8 cellular contexts compared by ENCODE assay signal in the genomic region with DNA sequence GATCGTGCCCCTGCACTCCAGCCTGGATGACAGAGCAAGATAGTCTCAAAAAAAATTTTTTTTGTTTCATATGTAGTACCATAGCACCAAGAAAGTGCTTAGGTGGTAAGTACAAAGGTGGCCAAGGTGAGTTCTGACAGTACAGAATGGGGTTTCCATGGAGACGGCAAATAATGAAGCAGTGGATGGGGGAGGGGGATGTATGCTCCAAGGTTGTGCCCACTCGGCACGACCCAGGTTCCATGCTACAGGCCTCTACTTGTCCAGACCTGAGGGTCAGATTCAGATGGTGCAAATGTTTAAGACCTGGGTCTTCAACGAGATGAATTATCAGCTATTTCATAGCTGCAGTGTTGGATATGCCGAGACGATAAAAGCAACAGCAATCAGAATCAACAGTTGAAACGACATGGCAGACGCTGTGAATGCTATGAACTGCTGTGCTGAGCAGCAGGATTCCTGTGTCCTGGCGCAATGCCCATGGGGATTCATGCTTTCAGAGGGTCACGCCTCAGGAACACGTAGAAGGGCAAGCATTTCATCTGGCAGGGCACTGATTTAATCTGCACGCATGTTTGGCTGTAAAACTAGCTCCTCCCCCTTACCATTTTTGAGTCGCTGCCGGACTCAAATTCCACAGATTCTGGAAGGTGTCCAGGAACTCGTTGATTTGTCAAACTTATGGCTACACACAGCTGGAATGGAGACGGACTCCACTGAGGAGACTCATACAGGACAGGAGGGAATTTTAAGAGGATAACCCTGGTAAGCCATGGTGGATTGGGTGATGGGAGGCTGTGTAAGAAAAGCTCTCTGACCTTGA.
DNase-seq lines count a peak whose midpoint lies in the region; ATAC-seq and TF ChIP-seq lines count a peak whose summit lies in the region.

No MANE protein-coding gene starts in this region.

- peaks cover 2% of the 10 kb centered on the region for H3K9me3 ChIP-seq in RWPE2 (ENCODE audit: severe bottlenecking)

- TF ChIP-seq CTCF in RWPE2 (IDR thresholded peaks at IDR 0.05; ENCODE audit: poor library complexity, severe bottlenecking), result no peak

- no peak overlapping the region for H3K4me3 ChIP-seq in RWPE2 (ENCODE audit: severe bottlenecking)

- peaks cover 19% of the 10 kb centered on the region for H3K4me1 ChIP-seq in RWPE2 (ENCODE audit: insufficient read depth, poor library complexity, severe bottlenecking)

- H3K36me3 ChIP-seq in RWPE2 (ENCODE audit: low read depth), result no peaks in the 10 kb centered on the region

- ATAC-seq in RWPE2 (ENCODE audit: low read depth) (peak; percentile 94), Right ventricle myocardium superior (ENCODE audit: poor library complexity) (peak; percentile 97), HG02798 (IDR thresholded peaks at IDR 0.05; ENCODE audit: poor library complexity, unreplicated experiment) (no peak), GM18520 (IDR thresholded peaks at IDR 0.05; ENCODE audit: unreplicated experiment) (no peak)

- peak overlapping the region; percentile 83 for H3K27ac ChIP-seq in RWPE2 (ENCODE audit: poor library complexity, severe bottlenecking)

- intact Hi-C loops in Right ventricle myocardium superior (cut with DNase I), result no loop called here

- H3K27me3 ChIP-seq in RWPE2 (ENCODE audit: insufficient read depth, poor library complexity, severe bottlenecking), result no peaks in the 10 kb centered on the region

- DNase-seq in HK-2 (ENCODE audit: unreplicated experiment) (peak; percentile 69), RWPE2 (ENCODE audit: low spot score) (peak; percentile 98), Right ventricle myocardium superior (peak; percentile 89), smooth muscle cell of the brain vasculature (ENCODE audit: low read depth, low spot score) (peak; percentile 82)
- DNase-seq in activated CD4-positive, CD25-positive, alpha-beta regulatory T cell treated with anti-CD3 and anti-CD28 coated beads, Interleukin-2, amount 50 U/mL, for 72 hours, result no peak
- no peak for DNase-seq in stimulated activated CD4-positive, alpha-beta T cell treated with anti-CD3 and anti-CD28 coated beads, Interleukin-4, amount 100 ng/mL, for 24 hours

Comparison
In these comparisons a context has a peak if more than half of its experiments do, and no peak if none do; other contexts are left out.
1. DNase-seq: peak in HK-2 (single experiment), RWPE2 (single experiment), Right ventricle myocardium superior (single experiment) and smooth muscle cell of the brain vasculature (single experiment); none in activated CD4-positive, CD25-positive, alpha-beta regulatory T cell treated with anti-CD3 and anti-CD28 coated beads, Interleukin-2, amount 50 U/mL, for 72 hours (single experiment) and stimulated activated CD4-positive, alpha-beta T cell treated with anti-CD3 and anti-CD28 coated beads, Interleukin-4, amount 100 ng/mL, for 24 hours (single experiment).
2. ATAC-seq: peak in RWPE2 (single experiment) and Right ventricle myocardium superior (single experiment); none in HG02798 (single experiment) and GM18520 (single experiment).